Comparison of ENCODE assay signal across 34 cellular contexts in genomic region chr12:100871335-100871734, GRCh38.
"Had no signal": no experiment of that assay in that cellular context is flagged by ENCODE, and none has a peak within 500 bp of the region (broad histone marks: within the 10 kb centered on the region; RNA-seq: fewer than 3 reads in every experiment).

No MANE protein-coding gene starts in this region.

- H3K27ac ChIP-seq: adrenal gland, body of pancreas, brain microvascular endothelial cell, breast epithelium, WERI-Rb-1 had no signal

- ATAC-seq: activated CD4-positive, alpha-beta T cell treated with anti-CD3 and anti-CD28 coated beads for 36 hours; activated CD4-positive, CD25-positive, alpha-beta regulatory T cell treated with anti-CD3 and anti-CD28 coated beads, Interleukin-2, amount 50 U/mL, for 24 hours; activated CD8-positive, alpha-beta memory T cell treated with anti-CD3 and anti-CD28 coated beads, Interleukin-2, amount 10 ng/mL, durations not matched to agents 7 days and 5 days; activated CD8-positive, alpha-beta T cell treated with anti-CD3 and anti-CD28 coated beads, Interleukin-2, amount 10 ng/mL, durations not matched to agents 7 days and 5 days; activated naive CD4-positive, alpha-beta T cell treated with anti-CD3 and anti-CD28 coated beads, Interleukin-2, amount 50 U/mL, for 72 hours; activated T-cell treated with anti-CD3 and anti-CD28 coated beads, Interleukin-2, amount 50 U/mL, for 72 hours; activated T-helper 17 cell treated with anti-CD3 and anti-CD28 coated beads, Interleukin-2, amount 50 U/mL, for 72 hours; body of pancreas; WTC11 had no signal

- H3K4me3 ChIP-seq: adrenal gland, body of pancreas, breast epithelium had no signal

- H3K9me3 ChIP-seq: adrenal gland had no signal

- DNase-seq: activated CD4-positive, alpha-beta memory T cell treated with anti-CD3 and anti-CD28 coated beads, Interleukin-2, amount 10 ng/mL, durations not matched to agents 7 days and 5 days; activated CD4-positive, alpha-beta T cell treated with anti-CD3 and anti-CD28 coated beads for 1 hour; activated CD4-positive, alpha-beta T cell treated with anti-CD3 and anti-CD28 coated beads for 36 hours; activated CD4-positive, alpha-beta T cell treated with anti-CD3 and anti-CD28 coated beads for 48 hours; activated CD4-positive, alpha-beta T cell treated with anti-CD3 and anti-CD28 coated beads, Interleukin-2, amount 10 ng/mL, durations not matched to agents 7 days and 5 days; activated CD4-positive, alpha-beta T cell treated with anti-CD3 and anti-CD28 coated beads, Interleukin-2, amount 50 U/mL, for 48 hours; activated CD4-positive, CD25-positive, alpha-beta regulatory T cell; activated CD8-positive, alpha-beta memory T cell treated with anti-CD3 and anti-CD28 coated beads for 24 hours; activated CD8-positive, alpha-beta memory T cell treated with anti-CD3 and anti-CD28 coated beads, Interleukin-2, amount 10 ng/mL, durations not matched to agents 7 days and 5 days; activated CD8-positive, alpha-beta memory T cell treated with anti-CD3 and anti-CD28 coated beads, Interleukin-2, amount 50 U/mL, for 48 hours; activated CD8-positive, alpha-beta T cell treated with anti-CD3 and anti-CD28 coated beads, Interleukin-2, amount 10 ng/mL, durations not matched to agents 7 days and 5 days; activated effector memory CD4-positive, alpha-beta T cell treated with anti-CD3 and anti-CD28 coated beads, Interleukin-2, amount 50 U/mL, for 16 hours; activated gamma-delta T cell treated with Interleukin-2 at 50 U/mL for 16 hours; activated naive CD4-positive, alpha-beta T cell; activated naive CD4-positive, alpha-beta T cell treated with anti-CD3 and anti-CD28 coated beads for 36 hours; activated naive CD4-positive, alpha-beta T cell treated with anti-CD3 and anti-CD28 coated beads, Interleukin-2, amount 50 U/mL, for 16 hours; activated naive CD8-positive, alpha-beta T cell treated with anti-CD3 and anti-CD28 coated beads for 36 hours; activated T-cell treated with anti-CD3 and anti-CD28 coated beads, Interleukin-2, amount 50 U/mL, for 24 hours; activated T-cell treated with anti-CD3 and anti-CD28 coated beads, Interleukin-2, amount 50 U/mL, for 72 hours; amniotic stem cell; aorta; body of pancreas; brain microvascular endothelial cell; caudate nucleus; T-helper 1 cell; T-helper 2 cell; T-helper 9 cell; WERI-Rb-1 had no signal

- H3K4me1 ChIP-seq: adrenal gland, body of pancreas, breast epithelium had no signal

- H3K36me3 ChIP-seq: adrenal gland, brain microvascular endothelial cell, breast epithelium, WERI-Rb-1 had no signal

- H3K27me3 ChIP-seq: adrenal gland, body of pancreas, brain microvascular endothelial cell, breast epithelium had no signal
